ENCODE assay signal across 8 cellular contexts in genomic region chr11:6531267-6531752, GRCh38. TPM values are rescaled to one million over a fixed set of nuclear protein-coding genes. Genes with fewer than 3 reads are reported as not detected.
DNase-seq lines count a peak whose midpoint lies in the region; ATAC-seq and TF ChIP-seq lines count a peak whose summit lies in the region.

No MANE protein-coding gene starts in this region.

- no peak overlapping the region for H3K4me3 ChIP-seq in epithelial cell of esophagus (ENCODE audit: low read length)

- no peak overlapping the region for H3K4me3 Mint-ChIP-seq in activated naive CD8-positive, alpha-beta T cell treated with anti-CD3 and anti-CD28 coated beads, Interleukin-2, amount 10 ng/mL, durations not matched to agents 7 days and 5 days
- H3K4me3 Mint-ChIP-seq in activated naive CD8-positive, alpha-beta T cell treated with anti-CD3 and anti-CD28 coated beads for 36 hours = no peak overlapping the region

- H3K27ac Mint-ChIP-seq in activated naive CD8-positive, alpha-beta T cell treated with anti-CD3 and anti-CD28 coated beads, Interleukin-2, amount 10 ng/mL, durations not matched to agents 7 days and 5 days = no peak overlapping the region
- no peak overlapping the region for H3K27ac Mint-ChIP-seq in activated naive CD8-positive, alpha-beta T cell treated with anti-CD3 and anti-CD28 coated beads for 36 hours

- peaks cover 8% of the 10 kb centered on the region for H3K36me3 Mint-ChIP-seq in activated naive CD8-positive, alpha-beta T cell treated with anti-CD3 and anti-CD28 coated beads, Interleukin-2, amount 10 ng/mL, durations not matched to agents 7 days and 5 days
- peaks cover 9% of the 10 kb centered on the region for H3K36me3 Mint-ChIP-seq in activated naive CD8-positive, alpha-beta T cell treated with anti-CD3 and anti-CD28 coated beads for 36 hours

- H3K4me1 Mint-ChIP-seq in activated naive CD8-positive, alpha-beta T cell treated with anti-CD3 and anti-CD28 coated beads, Interleukin-2, amount 10 ng/mL, durations not matched to agents 7 days and 5 days = peaks cover 14% of the 10 kb centered on the region
- H3K4me1 Mint-ChIP-seq in activated naive CD8-positive, alpha-beta T cell treated with anti-CD3 and anti-CD28 coated beads for 36 hours = peaks cover 14% of the 10 kb centered on the region

- TF ChIP-seq CTCF in epithelial cell of esophagus (IDR thresholded peaks at IDR 0.05; ENCODE audit: insufficient read depth, low read depth, low read length, missing control alignments) = peak; percentile 94

- no peaks in the 10 kb centered on the region for H3K27me3 Mint-ChIP-seq in activated naive CD8-positive, alpha-beta T cell treated with anti-CD3 and anti-CD28 coated beads, Interleukin-2, amount 10 ng/mL, durations not matched to agents 7 days and 5 days
- H3K27me3 Mint-ChIP-seq in activated naive CD8-positive, alpha-beta T cell treated with anti-CD3 and anti-CD28 coated beads for 36 hours = no peaks in the 10 kb centered on the region

- DNase-seq in activated naive CD8-positive, alpha-beta T cell treated with anti-CD3 and anti-CD28 coated beads, Interleukin-2, amount 10 ng/mL, durations not matched to agents 7 days and 5 days = no peak
- no peak for DNase-seq in activated naive CD8-positive, alpha-beta T cell treated with anti-CD3 and anti-CD28 coated beads for 36 hours
- DNase-seq in HS-5 (ENCODE audit: low read depth) (peak; percentile 34), RPMI7951 (ENCODE audit: low read depth) (peak; percentile 39), epithelial cell of esophagus (ENCODE audit: low read depth) (peak; percentile 58), mucosa of gallbladder (ENCODE audit: low spot score) (peak; percentile 27), HuH-7.5 (ENCODE audit: low spot score) (no peak)

- ATAC-seq in activated naive CD8-positive, alpha-beta T cell treated with anti-CD3 and anti-CD28 coated beads, Interleukin-2, amount 10 ng/mL, durations not matched to agents 7 days and 5 days (ENCODE audit: low read depth) = peak; percentile 63
- no peak for ATAC-seq in GM21576 (IDR thresholded peaks at IDR 0.05; ENCODE audit: unreplicated experiment)

- H3K9me3 Mint-ChIP-seq in activated naive CD8-positive, alpha-beta T cell treated with anti-CD3 and anti-CD28 coated beads, Interleukin-2, amount 10 ng/mL, durations not matched to agents 7 days and 5 days = no peaks in the 10 kb centered on the region
- no peaks in the 10 kb centered on the region for H3K9me3 Mint-ChIP-seq in activated naive CD8-positive, alpha-beta T cell treated with anti-CD3 and anti-CD28 coated beads for 36 hours

- POLR2A ChIA-PET in activated naive CD8-positive, alpha-beta T cell treated with anti-CD3 and anti-CD28 coated beads, Interleukin-2, amount 10 ng/mL, durations not matched to agents 7 days and 5 days (lab: Charles Lee) = interaction anchor here (1.1 to 1.2 kb wide), 3 partner anchors 50 to 152 kb away, joined by 3 to 4 read pairs (median 3); partner anchors contain the start of genes ARFIP2, MRPL17 and TIMM10B

RNA-seq across cellular contexts. Expression of gene DNHD1, which starts 34.2 kb away (rescaled TPM):
- total RNA-seq in activated naive CD8-positive, alpha-beta T cell treated with anti-CD3 and anti-CD28 coated beads, Interleukin-2, amount 10 ng/mL, durations not matched to agents 7 days and 5 days = 10 to 100 TPM; 32.3 to 35.5 TPM
- total RNA-seq in activated naive CD8-positive, alpha-beta T cell treated with anti-CD3 and anti-CD28 coated beads for 36 hours = 10 to 100 TPM; 11.6 to 11.7 TPM
- 1.5 and 1.7 TPM in 2 replicates for total RNA-seq in RPMI7951 (2014; rRNA removed; shearing (Covaris generic))
- 8.8 TPM for total RNA-seq in mucosa of gallbladder

RNA-seq across cellular contexts. Expression of gene TIMM10B, which starts 50.0 kb away (rescaled TPM):
- total RNA-seq in activated naive CD8-positive, alpha-beta T cell treated with anti-CD3 and anti-CD28 coated beads, Interleukin-2, amount 10 ng/mL, durations not matched to agents 7 days and 5 days = 10 to 100 TPM; 41.3 to 47.0 TPM
- 10 to 100 TPM; 40.3 to 44.3 TPM for total RNA-seq in activated naive CD8-positive, alpha-beta T cell treated with anti-CD3 and anti-CD28 coated beads for 36 hours
- total RNA-seq in RPMI7951 (2014; rRNA removed; shearing (Covaris generic)) = 26.2 and 30.7 TPM in 2 replicates
- 53.9 TPM for total RNA-seq in mucosa of gallbladder

RNA-seq across cellular contexts. Expression of gene ARFIP2, which starts 50.2 kb away (rescaled TPM):
- total RNA-seq in activated naive CD8-positive, alpha-beta T cell treated with anti-CD3 and anti-CD28 coated beads, Interleukin-2, amount 10 ng/mL, durations not matched to agents 7 days and 5 days = 10 to 100 TPM; 44.3 to 44.6 TPM
- 10 to 100 TPM; 44.2 to 47.1 TPM for total RNA-seq in activated naive CD8-positive, alpha-beta T cell treated with anti-CD3 and anti-CD28 coated beads for 36 hours
- 52.5 and 54.5 TPM in 2 replicates for total RNA-seq in RPMI7951 (2014; rRNA removed; shearing (Covaris generic))
- total RNA-seq in mucosa of gallbladder = 52.5 TPM

RNA-seq across cellular contexts. Expression of gene TRIM3, which starts 57.6 kb away (rescaled TPM):
- 10 to 100 TPM; 11.8 to 11.9 TPM for total RNA-seq in activated naive CD8-positive, alpha-beta T cell treated with anti-CD3 and anti-CD28 coated beads, Interleukin-2, amount 10 ng/mL, durations not matched to agents 7 days and 5 days
- total RNA-seq in activated naive CD8-positive, alpha-beta T cell treated with anti-CD3 and anti-CD28 coated beads for 36 hours = 1 to 10 TPM; 3.4 to 3.6 TPM
- 11.3 and 12.2 TPM in 2 replicates for total RNA-seq in RPMI7951 (2014; rRNA removed; shearing (Covaris generic))
- total RNA-seq in mucosa of gallbladder = 43.0 TPM

Comparison
In these comparisons a context has a peak if more than half of its experiments do, and no peak if none do; other contexts are left out.
1. DNase-seq: peak in HS-5 (single experiment), RPMI7951 (single experiment), epithelial cell of esophagus (single experiment) and mucosa of gallbladder (single experiment); none in activated naive CD8-positive, alpha-beta T cell treated with anti-CD3 and anti-CD28 coated beads, Interleukin-2, amount 10 ng/mL, durations not matched to agents 7 days and 5 days (single experiment), activated naive CD8-positive, alpha-beta T cell treated with anti-CD3 and anti-CD28 coated beads for 36 hours (single experiment) and HuH-7.5 (single experiment).